26 cellular contexts compared by ENCODE assay signal in genomic region chr3:59581000-59581399, GRCh38.
"Had no signal": no experiment of that assay in that cellular context is flagged by ENCODE, and none has a peak within 500 bp of the region (broad histone marks: within the 10 kb centered on the region; RNA-seq: fewer than 3 reads in every experiment).

No MANE protein-coding gene starts in this region.

- H3K4me3 Mint-ChIP-seq: activated B cell treated with CpG ODN at 0.5 μM for 24 hours; activated CD4-positive, alpha-beta T cell treated with anti-CD3 and anti-CD28 coated beads for 36 hours; activated naive CD8-positive, alpha-beta T cell; activated T-cell treated with anti-CD3 and anti-CD28 coated beads, Interleukin-2, amount 50 U/mL, for 4 hours; central memory CD8-positive, alpha-beta T cell; effector memory CD8-positive, alpha-beta T cell; mesothelial cell of epicardium; natural killer cell treated with Interleukin-12 subunit alpha and Interleukin-12 subunit beta and Interleukin-15 and Interleukin-18, amount 100 ng/mL, for 72 hours; T-helper 17 cell had no signal

- H3K36me3 Mint-ChIP-seq: mesothelial cell of epicardium had no signal

- H3K4me1 Mint-ChIP-seq: activated B cell treated with CpG ODN at 0.5 μM for 24 hours; central memory CD8-positive, alpha-beta T cell; mesothelial cell of epicardium had no signal

- H3K36me3 ChIP-seq: heart right ventricle, lower lobe of right lung, ovary, right atrium auricular region, stomach, suprapubic skin, tibial nerve had no signal

- H3K9me3 Mint-ChIP-seq: central memory CD8-positive, alpha-beta T cell; natural killer cell treated with Interleukin-12 subunit alpha and Interleukin-12 subunit beta and Interleukin-15 and Interleukin-18, amount 100 ng/mL, for 72 hours had no signal

- H3K9me3 ChIP-seq: lower lobe of right lung, ovary, psoas muscle, right atrium auricular region, suprapubic skin had no signal

- H3K27me3 ChIP-seq: ovary, right atrium auricular region, stomach, suprapubic skin had no signal

- ATAC-seq: effector memory CD8-positive, alpha-beta T cell; heart right ventricle; left lobe of liver; lower lobe of right lung; natural killer cell treated with Interleukin-12 subunit alpha and Interleukin-12 subunit beta and Interleukin-15 and Interleukin-18, amount 100 ng/mL, for 72 hours; psoas muscle; T-helper 17 cell had no signal

- FAIRE-seq: colon, endothelial cell of umbilical vein, kidney had no signal

- H3K4me3 ChIP-seq: heart right ventricle, lower lobe of right lung, ovary, psoas muscle, right atrium auricular region, stomach, suprapubic skin, tibial nerve had no signal

- H3K4me1 ChIP-seq: lower lobe of right lung, psoas muscle, right atrium auricular region, suprapubic skin, tibial nerve had no signal

- H3K27ac ChIP-seq: heart right ventricle, lower lobe of right lung, ovary, psoas muscle, right atrium auricular region, suprapubic skin, tibial nerve had no signal

- H3K27ac Mint-ChIP-seq: activated B cell treated with CpG ODN at 0.5 μM for 24 hours; activated CD4-positive, alpha-beta T cell treated with anti-CD3 and anti-CD28 coated beads for 36 hours; activated naive CD8-positive, alpha-beta T cell; activated T-helper 2 cell treated with anti-CD3 and anti-CD28 coated beads, Interferon-gamma antibody, Interleukin-2, Interleukin-4, amounts not matched to agents 10 μg/mL and 5 μg/mL and 100 μg/mL, durations not matched to agents 14 hours and 24 hours and 36 hours; mesothelial cell of epicardium; natural killer cell treated with Interleukin-12 subunit alpha and Interleukin-12 subunit beta and Interleukin-15 and Interleukin-18, amount 100 ng/mL, for 72 hours; T-helper 17 cell had no signal

- DNase-seq: activated B cell treated with CpG ODN at 0.5 μM for 24 hours; activated CD4-positive, alpha-beta T cell treated with anti-CD3 and anti-CD28 coated beads for 36 hours; activated CD4-positive, alpha-beta T cell treated with anti-CD3 and anti-CD28 coated beads, Interleukin-2, amount 50 U/mL, for 4 hours; activated CD8-positive, alpha-beta memory T cell treated with anti-CD3 and anti-CD28 coated beads, Interleukin-2, amount 50 U/mL, for 48 hours; activated naive CD4-positive, alpha-beta T cell; activated T-cell treated with anti-CD3 and anti-CD28 coated beads, Interleukin-2, amount 50 U/mL, for 4 hours; effector memory CD8-positive, alpha-beta T cell; heart right ventricle; kidney; lower lobe of right lung; ovary; psoas muscle; stimulated activated CD4-positive, alpha-beta T cell treated with anti-CD3 and anti-CD28 coated beads, Interleukin-4, amount 100 ng/mL, for 24 hours; stomach; T-helper 17 cell had no signal
